Comparison of ENCODE assay signal across 25 cellular contexts in genomic region chr16:10584956-10585561, GRCh38. TPM values are rescaled to one million over a fixed set of nuclear protein-coding genes. Genes with fewer than 3 reads are reported as not detected.
DNase-seq lines count a peak whose midpoint lies in the region; ATAC-seq and TF ChIP-seq lines count a peak whose summit lies in the region.
"Had no signal": no experiment of that assay in that cellular context is flagged by ENCODE, and none has a peak within 500 bp of the region (broad histone marks: within the 10 kb centered on the region; RNA-seq: fewer than 3 reads in every experiment).

No MANE protein-coding gene starts in this region.

- H3K9me3 Mint-ChIP-seq in HFFc6 = no peaks in the 10 kb centered on the region
- H3K9me3 Mint-ChIP-seq: activated B cell treated with CpG ODN at 0.5 μM for 24 hours; activated naive CD8-positive, alpha-beta T cell treated with anti-CD3 and anti-CD28 coated beads for 36 hours; brain; CD8-positive, alpha-beta memory T cell; endodermal cell; nephron had no signal

- H3K27me3 Mint-ChIP-seq in HFFc6 (ENCODE audit: insufficient read depth) = peaks cover 14% of the 10 kb centered on the region

- peak; percentile 61 for DNase-seq in AG20443 (ENCODE audit: low spot score)
- peak; percentile 44 for DNase-seq in HFFc6
- DNase-seq in astrocyte of the hippocampus (ENCODE audit: low read depth, low spot score) = peak; percentile 47
- peak; percentile 54 for DNase-seq in hepatic stellate cell (ENCODE audit: low spot score)
- no peak for DNase-seq in superior temporal gyrus (ENCODE audit: extremely low spot score)
- DNase-seq in DMS 273 treated with DMSO at 0.1 percent for 48 hours (lab: John Stamatoyannopoulos, UW) = no peak
- no peak for DNase-seq in DMS53 (lab: John Stamatoyannopoulos, UW)
- DNase-seq: activated B cell treated with CpG ODN at 0.5 μM for 24 hours; activated CD4-positive, alpha-beta T cell treated with anti-CD3 and anti-CD28 coated beads, Interleukin-2, amount 50 U/mL, for 4 hours; activated CD8-positive, alpha-beta memory T cell treated with anti-CD3 and anti-CD28 coated beads, Interleukin-2, amount 50 U/mL, for 4 hours; activated naive CD8-positive, alpha-beta T cell treated with anti-CD3 and anti-CD28 coated beads for 36 hours; CD8-positive, alpha-beta memory T cell; DMS79; endodermal cell; GOT3; hypothalamus; NCI-H1417; NCI-H2107; NCI-H510A treated with DMSO at 0.1 percent for 48 hours; substantia nigra; T-helper 9 cell had no signal

- H3K36me3 Mint-ChIP-seq in HFFc6 (ENCODE audit: low read depth) = no peaks in the 10 kb centered on the region
- H3K36me3 Mint-ChIP-seq: activated naive CD8-positive, alpha-beta T cell treated with anti-CD3 and anti-CD28 coated beads for 36 hours; brain; CD8-positive, alpha-beta memory T cell had no signal

- no peak for TF ChIP-seq CTCF in HFFc6 (IDR thresholded peaks at IDR 0.05)

- peak overlapping the region; percentile 54 for H3K27ac Mint-ChIP-seq in HFFc6
- H3K27ac Mint-ChIP-seq: activated B cell treated with CpG ODN at 0.5 μM for 24 hours; activated naive CD8-positive, alpha-beta T cell treated with anti-CD3 and anti-CD28 coated beads for 36 hours; brain; endodermal cell had no signal

- peaks cover 37% of the 10 kb centered on the region for H3K4me1 Mint-ChIP-seq in HFFc6 (ENCODE audit: low read depth)
- H3K4me1 Mint-ChIP-seq: activated naive CD8-positive, alpha-beta T cell treated with anti-CD3 and anti-CD28 coated beads for 36 hours had no signal

- peak overlapping the region; percentile 45; the same call in 1 of the 2 replicates for H3K4me3 Mint-ChIP-seq in HFFc6
- H3K4me3 Mint-ChIP-seq: activated B cell treated with CpG ODN at 0.5 μM for 24 hours; activated naive CD8-positive, alpha-beta T cell treated with anti-CD3 and anti-CD28 coated beads for 36 hours; brain; CD8-positive, alpha-beta memory T cell; endodermal cell; nephron had no signal

- no peak for ATAC-seq in GM19463 (IDR thresholded peaks at IDR 0.05; ENCODE audit: unreplicated experiment)
- ATAC-seq: right cardiac atrium had no signal

RNA-seq across cellular contexts. Expression of gene EMP2, which starts 4.7 kb away (rescaled TPM):
- total RNA-seq in HFFc6 (2021; fragmentation: NEBNext Ultra II Directional; extraction: Animal tissue kit (Norgen Biotek cat#: 25700)) = 10 to 100 TPM; 14.3 to 35.7 (median 29.7) TPM
- total RNA-seq: activated B cell treated with CpG ODN at 0.5 μM for 24 hours; activated naive CD8-positive, alpha-beta T cell treated with anti-CD3 and anti-CD28 coated beads for 36 hours; CD8-positive, alpha-beta memory T cell had no signal

Comparison
In these comparisons a context has a peak if more than half of its experiments do, and no peak if none do; other contexts are left out.
1. DNase-seq: peak in AG20443 (single experiment), HFFc6 (single experiment), astrocyte of the hippocampus (single experiment) and hepatic stellate cell (single experiment); none in superior temporal gyrus (single experiment), DMS 273 treated with DMSO at 0.1 percent for 48 hours (single experiment) and DMS53 (single experiment).